In genomic region chr1:155241069-155241679, GRCh38 we compare ENCODE assay signal across 8 cellular contexts. TPM values are rescaled to one million over a fixed set of nuclear protein-coding genes. Genes with fewer than 3 reads are reported as not detected.
DNase-seq lines count a peak whose midpoint lies in the region; ATAC-seq, FAIRE-seq and TF ChIP-seq lines count a peak whose summit lies in the region.

No MANE protein-coding gene starts in this region.

- H3K27me3 Mint-ChIP-seq in WTC11 (ENCODE audit: low read depth) = peaks cover 28% of the 10 kb centered on the region

- no peak for ATAC-seq in WTC11

- H3K36me3 ChIP-seq in keratinocyte (ENCODE audit: control insufficient read depth in 2 of 2, extremely low read depth in 1 of 2, insufficient read depth in 2 of 2, low read length in 2 of 2) (peaks cover 2 to 4% of the 10 kb centered on the region in 2 experiments), spleen (peaks cover 0 to 39% (median 23%) of the 10 kb centered on the region in 6 donors)

- H3K4me2 ChIP-seq in keratinocyte (ENCODE audit: control insufficient read depth, extremely low read depth, insufficient read depth, low read depth, low read length) = peak overlapping the region; percentile 76

- H4K20me1 ChIP-seq in keratinocyte (ENCODE audit: control insufficient read depth, extremely low read depth, insufficient read depth, low read length) = no peaks in the 10 kb centered on the region

- no peak for TF ChIP-seq POLR2A in spleen (IDR thresholded peaks at IDR 0.05)

- peak overlapping the region; percentile 59 for H2AFZ ChIP-seq in keratinocyte (ENCODE audit: control insufficient read depth, low read length)

- no peaks in the 10 kb centered on the region for H3K9me1 ChIP-seq in keratinocyte (ENCODE audit: control insufficient read depth, extremely low read depth, insufficient read depth, low read length)

- H3K4me3 ChIP-seq in keratinocyte (ENCODE audit: control insufficient read depth in 2 of 3, extremely low read depth in 1 of 3, insufficient read depth in 2 of 3, low read depth in 1 of 3, low read length in 3 of 3) (peak overlapping the region; percentile 39 to 66 (median 55)), spleen (peak overlapping the region; percentile 19 to 70 (median 46))

- H3K79me2 ChIP-seq in keratinocyte (ENCODE audit: control insufficient read depth, insufficient read depth, low read length) = no peaks in the 10 kb centered on the region

- H3K9me3 ChIP-seq in keratinocyte (ENCODE audit: control insufficient read depth, low read depth, low read length) = no peaks in the 10 kb centered on the region
- H3K9me3 ChIP-seq in spleen = no peaks in the 10 kb centered on the region

- intact Hi-C loops in spleen (cut with DNase I; ENCODE audit: low total_unique reads) = no loop called here

- dilution Hi-C loops in keratinocyte (cut with MboI; ENCODE audit: extremely low pct_ligation_motif_present, low sequenced_read_pairs) = no loop called here

- POLR2A ChIA-PET in WTC11 (lab: Charles Lee) = interaction anchor here (0.6 to 1.8 kb wide), 4 partner anchors 20 to 47 kb away, joined by 3 to 5 read pairs (median 4); partner anchors contain the start of genes SCAMP3 and THBS3

- peak; percentile 93 for DNase-seq in Ammon's horn (ENCODE audit: low spot score)
- DNase-seq in HCEC 1CT = peak; percentile 80
- DNase-seq in NCI-H446 treated with DMSO at 0.1 percent for 48 hours (lab: John Stamatoyannopoulos, UW) = peak; percentile 71
- DNase-seq in WTC11 (ENCODE audit: low spot score) = peak; percentile 56
- peak; percentile 90 for DNase-seq in cerebellum (ENCODE audit: low spot score)
- DNase-seq in keratinocyte (ENCODE audit: low read depth, low spot score) = no peak
- DNase-seq in spleen = peak; percentile 83
- DNase-seq in GOT3 (lab: John Stamatoyannopoulos, UW) = no peak

- H3K27me3 ChIP-seq in keratinocyte (ENCODE audit: control insufficient read depth, extremely low read depth, insufficient read depth, low read length) (no peaks in the 10 kb centered on the region), spleen (replicated peaks in 1 of 7) (peaks cover 0 to 4% (median 0%) of the 10 kb centered on the region in 7 donors)

- H3K27ac Mint-ChIP-seq in WTC11 = peak overlapping the region; percentile 71

- peak overlapping the region; percentile 56 for H3K9ac ChIP-seq in keratinocyte (ENCODE audit: control insufficient read depth, extremely low read depth, insufficient read depth, low read length)

- peaks cover under 1% of the 10 kb centered on the region for H3K36me3 Mint-ChIP-seq in WTC11

- peaks cover 19% of the 10 kb centered on the region for H3K4me1 ChIP-seq in keratinocyte (ENCODE audit: control insufficient read depth, extremely low read depth, insufficient read depth, low read length)
- peaks cover 22 to 73% (median 51%) of the 10 kb centered on the region in 6 donors for H3K4me1 ChIP-seq in spleen

- no peak for TF ChIP-seq CTCF in WTC11 (IDR thresholded peaks at IDR 0.05)
- no peak for TF ChIP-seq CTCF in keratinocyte (optimal IDR thresholded peaks at IDR 0.05 in 1 of 3, IDR thresholded peaks at IDR 0.05 in 1 of 3, conservative IDR thresholded peaks at IDR 0.05 in 1 of 3; ENCODE audit: extremely low read depth in 1 of 3, insufficient read depth in 2 of 3, low read length in 3 of 3)
- TF ChIP-seq CTCF in spleen (IDR thresholded peaks at IDR 0.05 in 8 of 11, conservative IDR thresholded peaks at IDR 0.05 in 3 of 11) = no peak

- no peak for FAIRE-seq in keratinocyte (lab: Jason Lieb, UNC)

- WGBS in spleen, 5 donors = 12 to 18% (median 15%) methylated on average over 4 of the region's 4 CpGs

- peak overlapping the region; percentile 78 for H3K4me3 Mint-ChIP-seq in WTC11

- H3K4me1 Mint-ChIP-seq in WTC11 = peaks cover 28% of the 10 kb centered on the region

- CTCF ChIA-PET in WTC11 (lab: Charles Lee) = interaction anchor here (0.6 to 2.7 kb wide), 6 partner anchors 10 to 83 kb away, joined by 3 to 39 read pairs (median 4); partner anchors contain the start of gene KRTCAP2

- no peaks in the 10 kb centered on the region for H3K9me3 Mint-ChIP-seq in WTC11

- H3K27ac ChIP-seq in keratinocyte (ENCODE audit: control insufficient read depth, insufficient read depth, low read length) (peak overlapping the region; percentile 71), spleen (peak overlapping the region; percentile 27 to 97 (median 92))

TF ChIP-seq in WTC11, 78 proteins besides CTCF, POLR2A, EP300 and RAD21 (continues in another document):
- TF ChIP-seq HMGA2 (CRISPR knock-in tag; IDR thresholded peaks at IDR 0.05) (no peak), USF2 (CRISPR knock-in tag; IDR thresholded peaks at IDR 0.05) (peak; percentile 99), NFATC4 (CRISPR knock-in tag; IDR thresholded peaks at IDR 0.05) (no peak), ELF4 (CRISPR knock-in tag; IDR thresholded peaks at IDR 0.05; ENCODE audit: low read depth) (no peak)

RNA-seq across cellular contexts. Expression of gene ENTREP3, which starts 14.1 kb away (rescaled TPM):
- total RNA-seq in WTC11 (2021) (65.3 to 67.8 TPM (median 66.6 TPM) in 3 replicates), cerebellum (7.0 TPM), spleen (10 to 100 TPM in 6 of 7 donors, 1 to 10 TPM in 1; 9.9 to 19.3 (median 15.6) TPM)
- polyA plus RNA-seq in keratinocyte (8.8 to 12.6 TPM (median 9.2 TPM) in 3 replicates), spleen (10 to 100 TPM in 1 of 3 donors, 1 to 10 TPM in 2; 6.5 to 13.2 (median 9.4) TPM)
- polyA plus RNA-seq in keratinocyte (2011; ENCODE audit: low read depth) = 5.9 TPM
- 13.5 and 25.2 TPM in 2 replicates for polyA plus RNA-seq in keratinocyte (2011; cell fraction: cytosol; rRNA removed)
- 22.5 and 30.8 TPM in 2 replicates for polyA plus RNA-seq in keratinocyte (2011; cell fraction: nucleus; rRNA removed)
- polyA plus RNA-seq in keratinocyte (2012; ENCODE audit: low replicate concordance) = 26.2 and 38.0 TPM in 2 replicates
- 7.4 to 47.3 TPM (median 8.8 TPM) in 3 replicates for polyA minus RNA-seq in keratinocyte
- polyA minus RNA-seq in keratinocyte (2011; cell fraction: cytosol; rRNA and poly(A)+ RNA removed) = 32.0 TPM
- polyA minus RNA-seq in keratinocyte (2011; cell fraction: nucleus; rRNA and poly(A)+ RNA removed) = 13.2 and 13.6 TPM in 2 replicates

RNA-seq across cellular contexts. Expression of gene SCAMP3, which starts 21.0 kb away (rescaled TPM):
- total RNA-seq in WTC11 (2021) = 50.0 to 58.8 TPM (median 52.2 TPM) in 3 replicates
- total RNA-seq in cerebellum = 17.1 TPM
- polyA plus RNA-seq in keratinocyte = 72.1 to 97.0 TPM (median 91.3 TPM) in 3 replicates
- polyA plus RNA-seq in keratinocyte (2011; ENCODE audit: low read depth) = 18.7 TPM
- polyA plus RNA-seq in keratinocyte (2011; cell fraction: cytosol; rRNA removed) = 70.0 and 83.7 TPM in 2 replicates
- 104 and 111 TPM in 2 replicates for polyA plus RNA-seq in keratinocyte (2011; cell fraction: nucleus; rRNA removed)
- 59.6 and 60.0 TPM in 2 replicates for polyA plus RNA-seq in keratinocyte (2012; ENCODE audit: low replicate concordance)
- polyA minus RNA-seq in keratinocyte = 66.3 to 139 TPM (median 80.7 TPM) in 3 replicates
- polyA minus RNA-seq in keratinocyte (2011; cell fraction: cytosol; rRNA and poly(A)+ RNA removed) = 103 TPM
- 41.2 and 50.0 TPM in 2 replicates for polyA minus RNA-seq in keratinocyte (2011; cell fraction: nucleus; rRNA and poly(A)+ RNA removed)
- total RNA-seq in spleen = 10 to 100 TPM; 46.5 to 52.4 (median 49.8) TPM
- 10 to 100 TPM; 51.8 to 59.9 (median 53.2) TPM for polyA plus RNA-seq in spleen

RNA-seq across cellular contexts. Expression of gene CLK2, which starts 32.1 kb away (rescaled TPM):
- total RNA-seq in WTC11 (2021) (68.2 to 74.9 TPM (median 74.4 TPM) in 3 replicates), cerebellum (33.5 TPM), spleen (10 to 100 TPM; 61.0 to 89.9 (median 71.8) TPM)
- polyA plus RNA-seq in keratinocyte (42.1 to 45.3 TPM (median 43.1 TPM) in 3 replicates), spleen (10 to 100 TPM; 38.6 to 82.0 (median 77.4) TPM)
- polyA plus RNA-seq in keratinocyte (2011; ENCODE audit: low read depth) = 20.3 TPM
- polyA plus RNA-seq in keratinocyte (2011; cell fraction: cytosol; rRNA removed) = 14.0 and 15.8 TPM in 2 replicates
- 141 and 160 TPM in 2 replicates for polyA plus RNA-seq in keratinocyte (2011; cell fraction: nucleus; rRNA removed)
- polyA plus RNA-seq in keratinocyte (2012; ENCODE audit: low replicate concordance) = 23.4 and 26.4 TPM in 2 replicates
- polyA minus RNA-seq in keratinocyte = 26.4 to 66.1 TPM (median 42.9 TPM) in 3 replicates
- polyA minus RNA-seq in keratinocyte (2011; cell fraction: cytosol; rRNA and poly(A)+ RNA removed) = 20.3 TPM
- polyA minus RNA-seq in keratinocyte (2011; cell fraction: nucleus; rRNA and poly(A)+ RNA removed) = 24.1 and 33.3 TPM in 2 replicates

RNA-seq across cellular contexts. Expression of gene MTX1, which starts 32.7 kb away (rescaled TPM):
- total RNA-seq in WTC11 (2021) (57.5 to 62.8 TPM (median 60.4 TPM) in 3 replicates), cerebellum (9.3 TPM), spleen (10 to 100 TPM; 28.2 to 40.9 (median 33.2) TPM)
- polyA plus RNA-seq in keratinocyte (43.4 to 69.9 TPM (median 59.5 TPM) in 3 replicates), spleen (10 to 100 TPM; 43.7 to 48.4 (median 44.5) TPM)
- polyA plus RNA-seq in keratinocyte (2011; ENCODE audit: low read depth) = 3.8 TPM
- 36.1 and 59.2 TPM in 2 replicates for polyA plus RNA-seq in keratinocyte (2011; cell fraction: cytosol; rRNA removed)
- polyA plus RNA-seq in keratinocyte (2011; cell fraction: nucleus; rRNA removed) = 31.1 and 36.4 TPM in 2 replicates
- 36.9 and 60.2 TPM in 2 replicates for polyA plus RNA-seq in keratinocyte (2012; ENCODE audit: low replicate concordance)
- 34.7 to 71.9 TPM (median 51.0 TPM) in 3 replicates for polyA minus RNA-seq in keratinocyte
- polyA minus RNA-seq in keratinocyte (2011; cell fraction: cytosol; rRNA and poly(A)+ RNA removed) = 60.6 TPM
- 16.4 and 18.3 TPM in 2 replicates for polyA minus RNA-seq in keratinocyte (2011; cell fraction: nucleus; rRNA and poly(A)+ RNA removed)

RNA-seq across cellular contexts. Expression of gene THBS3, which starts 33.5 kb away (rescaled TPM):
- total RNA-seq in WTC11 (2021) (4.0 to 5.3 TPM (median 5.3 TPM) in 3 replicates), cerebellum (9.8 TPM), spleen (10 to 100 TPM; 14.3 to 22.6 (median 20.5) TPM)
- polyA plus RNA-seq in keratinocyte (14.4 to 36.0 TPM (median 16.2 TPM) in 3 replicates), spleen (10 to 100 TPM; 10.2 to 31.2 (median 27.7) TPM)
- polyA plus RNA-seq in keratinocyte (2011; ENCODE audit: low read depth) = 25.5 TPM
- 6.5 and 8.4 TPM in 2 replicates for polyA plus RNA-seq in keratinocyte (2011; cell fraction: cytosol; rRNA removed)
- polyA plus RNA-seq in keratinocyte (2011; cell fraction: nucleus; rRNA removed) = 99.2 and 112 TPM in 2 replicates
- 11.8 and 32.9 TPM in 2 replicates for polyA plus RNA-seq in keratinocyte (2012; ENCODE audit: low replicate concordance)
- polyA minus RNA-seq in keratinocyte = 23.7 to 34.4 TPM (median 27.5 TPM) in 3 replicates
- polyA minus RNA-seq in keratinocyte (2011; cell fraction: cytosol; rRNA and poly(A)+ RNA removed) = 12.5 TPM
- 22.6 and 28.6 TPM in 2 replicates for polyA minus RNA-seq in keratinocyte (2011; cell fraction: nucleus; rRNA and poly(A)+ RNA removed)

Comparison
In these comparisons a context has a peak if more than half of its experiments do, and no peak if none do; other contexts are left out.
1. DNase-seq: peak in Ammon's horn (single experiment), HCEC 1CT (single experiment), NCI-H446 treated with DMSO at 0.1 percent for 48 hours (single experiment), WTC11 (single experiment), cerebellum (single experiment) and spleen (single experiment); none in keratinocyte (single experiment) and GOT3 (single experiment).